ENCODE assay signal across 13 cellular contexts in genomic region chr9:134624827-134625181, GRCh38. TPM values are rescaled to one million over a fixed set of nuclear protein-coding genes. Genes with fewer than 3 reads are reported as not detected.
DNase-seq lines count a peak whose midpoint lies in the region; TF ChIP-seq lines count a peak whose summit lies in the region.
"Had no signal": no experiment of that assay in that cellular context is flagged by ENCODE, and none has a peak within 500 bp of the region (broad histone marks: within the 10 kb centered on the region; RNA-seq: fewer than 3 reads in every experiment).

No MANE protein-coding gene starts in this region.

- no peak overlapping the region for H2AFZ ChIP-seq in smooth muscle cell (ENCODE audit: low read depth)

- H3K4me3 ChIP-seq in fibroblast of the aortic adventitia (ENCODE audit: low read depth, low read length): no peak overlapping the region
- no peak overlapping the region for H3K4me3 ChIP-seq in smooth muscle cell
- H3K4me3 ChIP-seq: lower lobe of right lung, vagina had no signal

- peaks cover 34% of the 10 kb centered on the region for H3F3A ChIP-seq in smooth muscle cell (ENCODE audit: low read depth)

- H3K9me3 ChIP-seq in smooth muscle cell (replicated peaks; ENCODE audit: low read depth): no peaks in the 10 kb centered on the region
- H3K9me3 ChIP-seq: lower lobe of right lung, vagina had no signal

- CTCF ChIA-PET in RWPE1 (lab: Yijun Ruan, JAX): interaction anchor here (0.6 kb wide), 1 partner anchor 312 kb away, joined by 4 read pairs; no protein-coding TSS in a partner anchor

- DNase-seq in ELR (ENCODE audit: low read depth) (peak; percentile 96), RWPE1 (ENCODE audit: low spot score) (peak; percentile 96), fibroblast of the aortic adventitia (ENCODE audit: low read depth) (peak; percentile 86), smooth muscle cell (lab: John Stamatoyannopoulos, UW; ENCODE audit: unreplicated experiment) (peak; percentile 40), DMS153 treated with DMSO at 0.1 percent for 48 hours (lab: John Stamatoyannopoulos, UW; ENCODE audit: unreplicated experiment) (no peak), D341Med (ENCODE audit: low spot score) (no peak), epidermal melanocyte (ENCODE audit: insufficient read length, low spot score) (no peak), NCI-H510A (lab: John Stamatoyannopoulos, UW) (no peak)
- DNase-seq: effector memory CD8-positive, alpha-beta T cell; NCI-H146 had no signal

- peaks cover 56% of the 10 kb centered on the region for H3K4me1 ChIP-seq in smooth muscle cell (ENCODE audit: low read depth)
- H3K4me1 ChIP-seq: lower lobe of right lung had no signal

- peaks cover 14% of the 10 kb centered on the region for H3K79me2 ChIP-seq in smooth muscle cell (ENCODE audit: low read depth)

- H3K27ac ChIP-seq in RWPE1 (peak overlapping the region; percentile 81), smooth muscle cell (ENCODE audit: low read depth) (peak overlapping the region; percentile 98)
- H3K27ac ChIP-seq: lower lobe of right lung, vagina had no signal

- TF ChIP-seq CTCF in RWPE1 (conservative IDR thresholded peaks at IDR 0.05; ENCODE audit: low read depth) (no peak), fibroblast of the aortic adventitia (IDR thresholded peaks at IDR 0.05; ENCODE audit: insufficient read depth, low read length) (no peak), smooth muscle cell (IDR thresholded peaks at IDR 0.05; ENCODE audit: borderline replicate concordance, insufficient read depth, poor library complexity, severe bottlenecking) (no peak)

- 0% methylated on average over 3 of the region's 3 CpGs for WGBS in smooth muscle cell (ENCODE audit: low lambda C conversion rate)

- peak overlapping the region; percentile 77 for H3K4me2 ChIP-seq in smooth muscle cell

- POLR2A ChIA-PET in RWPE1 (lab: Yijun Ruan, JAX; ENCODE audit: low non-redundant PET): no interaction called here

- peak overlapping the region; percentile 84 for H3K9ac ChIP-seq in smooth muscle cell (ENCODE audit: low read depth)

- no peaks in the 10 kb centered on the region for H3K27me3 ChIP-seq in smooth muscle cell (ENCODE audit: low read depth)
- H3K27me3 ChIP-seq: vagina had no signal

- H4K20me1 ChIP-seq in smooth muscle cell (ENCODE audit: low read depth): no peaks in the 10 kb centered on the region

- H3K36me3 ChIP-seq in smooth muscle cell (ENCODE audit: low read depth): no peaks in the 10 kb centered on the region
- H3K36me3 ChIP-seq: lower lobe of right lung, vagina had no signal

RNA-seq across cellular contexts. Expression of gene COL5A1, which starts 16.8 kb away (rescaled TPM):
- 171 and 188 TPM in 2 replicates for total RNA-seq in fibroblast of the aortic adventitia (ENCODE audit: low replicate concordance)
- total RNA-seq in smooth muscle cell: 1,084 and 1,167 TPM in 2 replicates
- 1,100 and 1,443 TPM in 2 replicates for polyA plus RNA-seq in smooth muscle cell
- total RNA-seq: SK-MEL-5 had no signal

Comparison
In these comparisons a context has a peak if more than half of its experiments do, and no peak if none do; other contexts are left out.
1. DNase-seq: peak in ELR (single experiment), RWPE1 (single experiment), fibroblast of the aortic adventitia (single experiment) and smooth muscle cell (single experiment); none in DMS153 treated with DMSO at 0.1 percent for 48 hours (single experiment), D341Med (single experiment), epidermal melanocyte (single experiment) and NCI-H510A (single experiment).